8 cellular contexts compared by ENCODE assay signal in genomic region chr20:57711311-57711712, GRCh38. TPM values are rescaled to one million over a fixed set of nuclear protein-coding genes. Genes with fewer than 3 reads are reported as not detected.
DNase-seq lines count a peak whose midpoint lies in the region; ATAC-seq and TF ChIP-seq lines count a peak whose summit lies in the region.

No MANE protein-coding gene starts in this region.

- no peaks in the 10 kb centered on the region for H3K9me3 ChIP-seq in right cardiac atrium (ENCODE audit: control insufficient read depth, low read length)
- no peaks in the 10 kb centered on the region for H3K9me3 ChIP-seq in muscle layer of duodenum (ENCODE audit: control insufficient read depth in 1 of 2, low read length in 2 of 2)
- no peaks in the 10 kb centered on the region for H3K9me3 ChIP-seq in vagina

- intact Hi-C loops in right cardiac atrium (cut with DNase I), result no loop called here
- intact Hi-C loops in Right ventricle myocardium superior (cut with DNase I), result no loop called here
- intact Hi-C loops in vagina (cut with DNase I), result no loop called here

- peak overlapping the region; percentile 75 for H3K4me3 ChIP-seq in right cardiac atrium (ENCODE audit: low read length)
- H3K4me3 ChIP-seq in astrocyte of the spinal cord (ENCODE audit: low read depth, low read length), result peak overlapping the region; percentile 77
- peak overlapping the region; percentile 74 to 87 for H3K4me3 ChIP-seq in muscle layer of duodenum (ENCODE audit: low read depth in 1 of 2, low read length in 2 of 2)
- peak overlapping the region in 1 of 2 donors; percentile 86 for H3K4me3 ChIP-seq in vagina

- ATAC-seq in right cardiac atrium, result no peak
- ATAC-seq in Right ventricle myocardium superior (ENCODE audit: poor library complexity), result no peak
- no peak for ATAC-seq in HG03354 (IDR thresholded peaks at IDR 0.05; ENCODE audit: poor library complexity, severe bottlenecking, unreplicated experiment)

- TF ChIP-seq POLR2A in vagina (IDR thresholded peaks at IDR 0.05), result no peak

- no peak overlapping the region for H3K27ac ChIP-seq in right cardiac atrium (ENCODE audit: low read length)
- peak overlapping the region; percentile 75 for H3K27ac ChIP-seq in muscle layer of duodenum (ENCODE audit: low read length)
- H3K27ac ChIP-seq in vagina, result peak overlapping the region; percentile 87

- 71% methylated on average over 8 of the region's 8 CpGs for WGBS in right cardiac atrium

- DNase-seq in right cardiac atrium, result no peak
- no peak for DNase-seq in Right ventricle myocardium superior
- DNase-seq in astrocyte of the spinal cord (ENCODE audit: low read depth, low spot score), result no peak
- no peak for DNase-seq in vagina (ENCODE audit: extremely low spot score in 2 of 2)
- DNase-seq in superior temporal gyrus (ENCODE audit: extremely low spot score), result no peak
- DNase-seq in NCI-H1105 (lab: John Stamatoyannopoulos, UW), result no peak

- peaks cover 6% of the 10 kb centered on the region for H3K4me1 ChIP-seq in right cardiac atrium (ENCODE audit: control insufficient read depth, insufficient read depth, low read length)
- peaks cover 3 to 18% of the 10 kb centered on the region in 2 donors for H3K4me1 ChIP-seq in muscle layer of duodenum (ENCODE audit: control insufficient read depth in 1 of 2, insufficient read depth in 2 of 2, low read length in 2 of 2)
- H3K4me1 ChIP-seq in vagina, result peaks cover 60% of the 10 kb centered on the region

- in situ Hi-C loops in astrocyte of the spinal cord (cut with HindIII; ENCODE audit: low sequenced_read_pairs), result no loop called here

- TF ChIP-seq CTCF in astrocyte of the spinal cord (IDR thresholded peaks at IDR 0.05; ENCODE audit: low read depth, low read length) (no peak), vagina (IDR thresholded peaks at IDR 0.05) (no peak)

- no peaks in the 10 kb centered on the region for H3K27me3 ChIP-seq in right cardiac atrium (ENCODE audit: control insufficient read depth, insufficient read depth)
- H3K27me3 ChIP-seq in muscle layer of duodenum (ENCODE audit: low read depth, low read length), result peaks cover 3% of the 10 kb centered on the region
- no peaks in the 10 kb centered on the region for H3K27me3 ChIP-seq in vagina

- H3K36me3 ChIP-seq in muscle layer of duodenum (ENCODE audit: control insufficient read depth in 1 of 2, insufficient read depth in 2 of 2, low read length in 2 of 2), result no peaks in the 10 kb centered on the region
- no peaks in the 10 kb centered on the region for H3K36me3 ChIP-seq in vagina

RNA-seq across cellular contexts. Expression of gene PMEPA1, which starts 1.5 kb away (rescaled TPM):
- 10 to 100 TPM; 31.7 to 82.0 (median 44.3) TPM for total RNA-seq in right cardiac atrium
- 17.3 TPM for polyA plus RNA-seq in right cardiac atrium
- total RNA-seq in Right ventricle myocardium superior, result 21.5 TPM
- total RNA-seq in vagina, result 11.3 TPM
